25 cellular contexts compared by ENCODE assay signal in genomic region chr13:40779049-40779448, GRCh38. TPM values are rescaled to one million over a fixed set of nuclear protein-coding genes. Genes with fewer than 3 reads are reported as not detected.
A peak's percentile ranks its signal among the peaks of the same experiment; 100 is the strongest.
DNase-seq lines count a peak whose midpoint lies in the region; ATAC-seq and TF ChIP-seq lines count a peak whose summit lies in the region.
"Had no signal": no experiment of that assay in that cellular context is flagged by ENCODE, and none has a peak within 500 bp of the region (broad histone marks: within the 10 kb centered on the region; RNA-seq: fewer than 3 reads in every experiment).

No MANE protein-coding gene starts in this region.

- H3K9me3 ChIP-seq in CD8-positive, alpha-beta T cell (ENCODE audit: low read length) = no peaks in the 10 kb centered on the region
- H3K9me3 ChIP-seq in naive thymus-derived CD4-positive, alpha-beta T cell (ENCODE audit: control insufficient read depth in 2 of 3, low read length in 3 of 3) = no peaks in the 10 kb centered on the region
- no peaks in the 10 kb centered on the region for H3K9me3 ChIP-seq in tibial artery
- H3K9me3 ChIP-seq: BE2C, lower lobe of right lung, pancreas, sigmoid colon had no signal

- H3K36me3 Mint-ChIP-seq in T-helper 1 cell treated with Interleukin-12 subunit alpha and Interleukin-12 subunit beta and Interleukin-4 antibody, amounts not matched to agents 30 μg/mL and 1 μg/mL, for 36 hours (ENCODE audit: low read depth) = peaks cover 1% of the 10 kb centered on the region
- H3K36me3 Mint-ChIP-seq in CD8-positive, alpha-beta T cell = no peaks in the 10 kb centered on the region
- no peaks in the 10 kb centered on the region for H3K36me3 Mint-ChIP-seq in activated CD8-positive, alpha-beta T cell treated with anti-CD3 and anti-CD28 coated beads for 36 hours (ENCODE audit: low read depth)
- no peaks in the 10 kb centered on the region for H3K36me3 Mint-ChIP-seq in naive thymus-derived CD4-positive, alpha-beta T cell

- H3K27me3 Mint-ChIP-seq in T-helper 1 cell treated with Interleukin-12 subunit alpha and Interleukin-12 subunit beta and Interleukin-4 antibody, amounts not matched to agents 30 μg/mL and 1 μg/mL, for 36 hours (ENCODE audit: low read depth) = no peaks in the 10 kb centered on the region
- H3K27me3 Mint-ChIP-seq in CD8-positive, alpha-beta T cell (ENCODE audit: low read depth) = no peaks in the 10 kb centered on the region
- H3K27me3 Mint-ChIP-seq in activated CD8-positive, alpha-beta T cell treated with anti-CD3 and anti-CD28 coated beads for 36 hours = no peaks in the 10 kb centered on the region
- H3K27me3 Mint-ChIP-seq in naive thymus-derived CD4-positive, alpha-beta T cell = no peaks in the 10 kb centered on the region

- no peak for TF ChIP-seq CTCF in CD8-positive, alpha-beta T cell (IDR thresholded peaks at IDR 0.05)
- TF ChIP-seq CTCF in activated CD8-positive, alpha-beta T cell treated with anti-CD3 and anti-CD28 coated beads for 36 hours (IDR thresholded peaks at IDR 0.05) = no peak
- no peak for TF ChIP-seq CTCF in tibial artery (IDR thresholded peaks at IDR 0.05)

- H3K4me3 Mint-ChIP-seq in T-helper 1 cell treated with Interleukin-12 subunit alpha and Interleukin-12 subunit beta and Interleukin-4 antibody, amounts not matched to agents 30 μg/mL and 1 μg/mL, for 36 hours = no peak overlapping the region
- H3K4me3 Mint-ChIP-seq in CD8-positive, alpha-beta T cell = no peak overlapping the region
- no peak overlapping the region for H3K4me3 Mint-ChIP-seq in activated CD8-positive, alpha-beta T cell treated with anti-CD3 and anti-CD28 coated beads for 36 hours
- peak overlapping the region in 1 of 10 donors; percentile 45 for H3K4me3 Mint-ChIP-seq in naive thymus-derived CD4-positive, alpha-beta T cell

- H3K9me3 Mint-ChIP-seq in T-helper 1 cell treated with Interleukin-12 subunit alpha and Interleukin-12 subunit beta and Interleukin-4 antibody, amounts not matched to agents 30 μg/mL and 1 μg/mL, for 36 hours = no peaks in the 10 kb centered on the region
- H3K9me3 Mint-ChIP-seq in CD8-positive, alpha-beta T cell = no peaks in the 10 kb centered on the region
- no peaks in the 10 kb centered on the region for H3K9me3 Mint-ChIP-seq in activated CD8-positive, alpha-beta T cell treated with anti-CD3 and anti-CD28 coated beads for 36 hours
- peaks cover 0 to 2% (median 0%) of the 10 kb centered on the region in 11 donors for H3K9me3 Mint-ChIP-seq in naive thymus-derived CD4-positive, alpha-beta T cell

- peaks cover 24% of the 10 kb centered on the region for H3K4me1 ChIP-seq in CD8-positive, alpha-beta T cell (ENCODE audit: insufficient read depth, low read length)
- H3K4me1 ChIP-seq in naive thymus-derived CD4-positive, alpha-beta T cell (ENCODE audit: control insufficient read depth in 2 of 2, insufficient read depth in 2 of 2, low read length in 2 of 2) = peaks cover 21 to 24% of the 10 kb centered on the region in 2 donors
- peaks cover 0 to 8% (median 2%) of the 10 kb centered on the region in 4 donors for H3K4me1 ChIP-seq in tibial artery
- H3K4me1 ChIP-seq: BE2C, pancreas had no signal

- CTCF ChIA-PET in CD8-positive, alpha-beta T cell (lab: Charles Lee) = interaction anchor here (1.8 kb wide), 2 partner anchors 10 to 35 kb away, joined by 4 to 7 read pairs; partner anchors contain the start of gene SLC25A15
- CTCF ChIA-PET in activated CD8-positive, alpha-beta T cell treated with anti-CD3 and anti-CD28 coated beads for 36 hours (lab: Charles Lee) = interaction anchor here (1.0 to 2.7 kb wide), 4 partner anchors 10 to 94 kb away, joined by 3 to 13 read pairs (median 6); partner anchors contain the start of gene SLC25A15
- CTCF ChIA-PET in naive thymus-derived CD4-positive, alpha-beta T cell (lab: Charles Lee) = no interaction called here

- H3K27me3 ChIP-seq in CD8-positive, alpha-beta T cell (ENCODE audit: insufficient read depth, low read length) = no peaks in the 10 kb centered on the region
- no peaks in the 10 kb centered on the region for H3K27me3 ChIP-seq in naive thymus-derived CD4-positive, alpha-beta T cell (ENCODE audit: control insufficient read depth in 2 of 2, insufficient read depth in 2 of 2, low read length in 2 of 2)
- no peaks in the 10 kb centered on the region for H3K27me3 ChIP-seq in tibial artery
- H3K27me3 ChIP-seq: BE2C, brain microvascular endothelial cell, pancreas, sigmoid colon had no signal

- peak overlapping the region; percentile 53 for H3K27ac Mint-ChIP-seq in T-helper 1 cell treated with Interleukin-12 subunit alpha and Interleukin-12 subunit beta and Interleukin-4 antibody, amounts not matched to agents 30 μg/mL and 1 μg/mL, for 36 hours
- H3K27ac Mint-ChIP-seq in CD8-positive, alpha-beta T cell = peak overlapping the region; percentile 73
- H3K27ac Mint-ChIP-seq in activated CD8-positive, alpha-beta T cell treated with anti-CD3 and anti-CD28 coated beads for 36 hours = peak overlapping the region; percentile 70
- peak overlapping the region in 8 of 9 donors; percentile 55 to 94 (median 86) for H3K27ac Mint-ChIP-seq in naive thymus-derived CD4-positive, alpha-beta T cell

- ATAC-seq in CD8-positive, alpha-beta T cell = no peak
- ATAC-seq in activated CD8-positive, alpha-beta T cell treated with anti-CD3 and anti-CD28 coated beads for 36 hours = no peak
- no peak for ATAC-seq in naive thymus-derived CD4-positive, alpha-beta T cell
- no peak for ATAC-seq in HG02759 (IDR thresholded peaks at IDR 0.05; ENCODE audit: unreplicated experiment)
- ATAC-seq: activated CD4-positive, CD25-positive, alpha-beta regulatory T cell treated with anti-CD3 and anti-CD28 coated beads, Interleukin-2, amount 50 U/mL, for 24 hours; lower lobe of right lung; pancreas; PC-3 had no signal

- no peaks in the 10 kb centered on the region for H3K36me3 ChIP-seq in CD8-positive, alpha-beta T cell (ENCODE audit: insufficient read depth, low read length)
- no peaks in the 10 kb centered on the region for H3K36me3 ChIP-seq in naive thymus-derived CD4-positive, alpha-beta T cell (ENCODE audit: control insufficient read depth in 2 of 3, insufficient read depth in 3 of 3, low read length in 3 of 3)
- H3K36me3 ChIP-seq in tibial artery = no peaks in the 10 kb centered on the region
- H3K36me3 ChIP-seq: BE2C, brain microvascular endothelial cell, lower lobe of right lung, pancreas, sigmoid colon had no signal

- no peak overlapping the region for H3K27ac ChIP-seq in CD8-positive, alpha-beta T cell (ENCODE audit: low read depth, low read length)
- peak overlapping the region; percentile 3 for H3K27ac ChIP-seq in naive thymus-derived CD4-positive, alpha-beta T cell (ENCODE audit: low read depth, low read length)
- no peak overlapping the region for H3K27ac ChIP-seq in tibial artery
- H3K27ac ChIP-seq: brain microvascular endothelial cell, GM23248, lower lobe of right lung, pancreas, sigmoid colon had no signal

- intact Hi-C loops in CD8-positive, alpha-beta T cell (cut with DNase I, micrococcal nuclease) = loop anchor here (5.0 to 10.0 kb wide), 7 partner anchors 112 to 1496 kb away; partner anchors contain the start of genes AKAP11 (in 2 of the 2), FOXO1 (in 1 of the 2), KBTBD6 (in 1 of the 2) and KBTBD7 (in 1 of the 2)
- intact Hi-C loops in activated CD8-positive, alpha-beta T cell treated with anti-CD3 and anti-CD28 coated beads for 36 hours (cut with micrococcal nuclease) = loop anchor here (10.0 kb wide), 2 partner anchors 114 to 1094 kb away; partner anchors contain the start of gene FOXO1
- intact Hi-C loops in naive thymus-derived CD4-positive, alpha-beta T cell (cut with micrococcal nuclease) = loop anchor here (5.0 to 10.0 kb wide), 9 partner anchors 238 to 1744 kb away; partner anchors contain the start of genes DGKH (in 1 of the 2), ELF1 (in 1 of the 2), NHLRC3 (in 1 of the 2) and PROSER1 (in 1 of the 2)
- intact Hi-C loops in tibial artery (cut with DNase I; ENCODE audit: low total_unique reads) = loop anchor here (10.0 kb wide), 1 partner anchor 276 kb away; no protein-coding TSS in a partner anchor

- peaks cover 26% of the 10 kb centered on the region for H3K4me1 Mint-ChIP-seq in T-helper 1 cell treated with Interleukin-12 subunit alpha and Interleukin-12 subunit beta and Interleukin-4 antibody, amounts not matched to agents 30 μg/mL and 1 μg/mL, for 36 hours (ENCODE audit: low read depth)
- H3K4me1 Mint-ChIP-seq in CD8-positive, alpha-beta T cell (ENCODE audit: low read depth) = peaks cover 30% of the 10 kb centered on the region
- H3K4me1 Mint-ChIP-seq in activated CD8-positive, alpha-beta T cell treated with anti-CD3 and anti-CD28 coated beads for 36 hours (ENCODE audit: low read depth) = peaks cover 30% of the 10 kb centered on the region
- peaks cover 19 to 36% (median 32%) of the 10 kb centered on the region in 7 donors for H3K4me1 Mint-ChIP-seq in naive thymus-derived CD4-positive, alpha-beta T cell

- POLR2A ChIA-PET in CD8-positive, alpha-beta T cell (lab: Charles Lee) = interaction anchor here (1.0 kb wide), 1 partner anchor 11 kb away, joined by 3 read pairs; the partner anchor contains the start of gene SLC25A15
- POLR2A ChIA-PET in activated CD8-positive, alpha-beta T cell treated with anti-CD3 and anti-CD28 coated beads for 36 hours (lab: Charles Lee) = interaction anchor here (0.6 to 2.7 kb wide), 2 partner anchors 10 to 282 kb away, joined by 3 to 15 read pairs; partner anchors contain the start of genes SLC25A15 and WBP4
- POLR2A ChIA-PET in naive thymus-derived CD4-positive, alpha-beta T cell (lab: Charles Lee) = interaction anchor here (0.7 kb wide), 1 partner anchor 9 kb away, joined by 3 read pairs; no protein-coding TSS in a partner anchor

- no peak overlapping the region for H3K4me3 ChIP-seq in CD8-positive, alpha-beta T cell (ENCODE audit: low read depth, low read length)
- no peak overlapping the region for H3K4me3 ChIP-seq in naive thymus-derived CD4-positive, alpha-beta T cell (ENCODE audit: low read length)
- H3K4me3 ChIP-seq in tibial artery = no peak overlapping the region
- H3K4me3 ChIP-seq: GM23248, lower lobe of right lung, pancreas, sigmoid colon had no signal

- DNase-seq in T-helper 1 cell (no peak), tibial artery (no peak), DMS79 treated with DMSO at 0.1 percent for 48 hours (lab: John Stamatoyannopoulos, UW) (no peak)
- DNase-seq in CD8-positive, alpha-beta T cell = no peak
- no peak for DNase-seq in activated CD8-positive, alpha-beta T cell treated with anti-CD3 and anti-CD28 coated beads for 36 hours
- no peak for DNase-seq in naive thymus-derived CD4-positive, alpha-beta T cell
- DNase-seq: 8988T; activated CD8-positive, alpha-beta memory T cell treated with anti-CD3 and anti-CD28 coated beads, Interleukin-2, amount 50 U/mL, for 4 hours; BE2C; brain microvascular endothelial cell; cortex of kidney; GM23248; lower lobe of right lung; NCI-H1436 treated with DMSO at 0.1 percent for 48 hours; NCI-H2171; NCI-H526 treated with DMSO at 0.1 percent for 48 hours; pancreas; PC-3; sigmoid colon; stimulated activated naive CD4-positive, alpha-beta T cell; T-helper 9 cell; trophoblast cell had no signal

RNA-seq across cellular contexts. Expression of gene MRPS31, which starts 8.1 kb away (rescaled TPM):
- 1 to 10 TPM; 7.3 to 7.5 TPM for total RNA-seq in CD8-positive, alpha-beta T cell
- total RNA-seq in activated CD8-positive, alpha-beta T cell treated with anti-CD3 and anti-CD28 coated beads for 36 hours = 10 to 100 TPM; 41.0 to 44.7 TPM
- total RNA-seq in naive thymus-derived CD4-positive, alpha-beta T cell = 10 to 100 TPM; 15.8 to 39.9 (median 34.7) TPM
- 10 to 100 TPM; 49.9 to 63.1 TPM for polyA plus RNA-seq in naive thymus-derived CD4-positive, alpha-beta T cell

RNA-seq across cellular contexts. Expression of gene SLC25A15, which starts 10.4 kb away (rescaled TPM):
- total RNA-seq in CD8-positive, alpha-beta T cell = 1 to 10 TPM; 5.0 to 7.5 TPM
- 10 to 100 TPM; 23.2 to 24.6 TPM for total RNA-seq in activated CD8-positive, alpha-beta T cell treated with anti-CD3 and anti-CD28 coated beads for 36 hours
- 10 to 100 TPM in 2 of 5 experiments, 1 to 10 TPM in 3; 4.3 to 11.8 (median 9.4) TPM for total RNA-seq in naive thymus-derived CD4-positive, alpha-beta T cell
- polyA plus RNA-seq in naive thymus-derived CD4-positive, alpha-beta T cell = 10 to 100 TPM in 1 of 2 donors, 1 to 10 TPM in 1; 6.0 to 10.9 TPM
